1 cellular context compared by ENCODE assay signal in the genomic region with DNA sequence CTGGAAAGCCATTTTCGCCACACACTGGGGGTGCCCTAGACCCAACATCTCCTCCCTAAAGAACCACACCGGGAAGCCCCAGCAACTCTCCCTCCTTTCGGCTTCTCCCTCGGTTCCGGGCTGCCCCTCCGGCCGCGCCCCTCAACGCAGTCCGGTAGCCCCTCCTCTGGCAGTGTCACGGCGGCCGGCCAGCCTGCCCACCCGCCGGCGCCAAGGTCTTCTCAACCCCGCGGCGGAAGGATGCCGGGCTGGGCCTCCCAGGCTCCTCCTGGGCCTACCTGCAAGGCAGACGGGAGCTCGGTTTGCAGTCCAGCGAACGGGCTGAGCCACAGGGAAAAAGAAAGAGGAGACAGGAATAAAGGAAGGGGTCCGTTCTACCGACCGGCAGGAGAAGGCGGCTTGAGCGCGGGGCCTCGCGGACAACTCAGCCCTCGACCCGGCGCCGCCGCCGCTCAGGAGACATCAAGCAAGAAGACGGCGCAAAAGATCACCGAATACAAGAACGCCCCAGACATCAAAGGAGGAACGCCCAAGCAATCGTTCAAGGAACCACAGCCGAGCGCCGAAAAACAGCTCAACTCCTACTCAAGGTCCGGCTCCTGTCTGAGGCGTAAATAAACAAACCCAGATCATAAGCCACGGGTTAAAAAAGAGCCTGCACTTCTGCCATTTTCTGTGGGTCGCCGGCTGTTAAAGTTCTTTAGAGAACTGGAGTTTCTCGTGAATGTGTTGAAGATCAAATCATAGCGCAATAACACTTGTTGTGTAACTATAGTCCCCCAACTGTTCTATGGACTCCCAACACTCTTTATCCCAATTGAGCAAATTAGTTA.
TF ChIP-seq lines count a peak whose summit lies in the region.

A gene with protein sequence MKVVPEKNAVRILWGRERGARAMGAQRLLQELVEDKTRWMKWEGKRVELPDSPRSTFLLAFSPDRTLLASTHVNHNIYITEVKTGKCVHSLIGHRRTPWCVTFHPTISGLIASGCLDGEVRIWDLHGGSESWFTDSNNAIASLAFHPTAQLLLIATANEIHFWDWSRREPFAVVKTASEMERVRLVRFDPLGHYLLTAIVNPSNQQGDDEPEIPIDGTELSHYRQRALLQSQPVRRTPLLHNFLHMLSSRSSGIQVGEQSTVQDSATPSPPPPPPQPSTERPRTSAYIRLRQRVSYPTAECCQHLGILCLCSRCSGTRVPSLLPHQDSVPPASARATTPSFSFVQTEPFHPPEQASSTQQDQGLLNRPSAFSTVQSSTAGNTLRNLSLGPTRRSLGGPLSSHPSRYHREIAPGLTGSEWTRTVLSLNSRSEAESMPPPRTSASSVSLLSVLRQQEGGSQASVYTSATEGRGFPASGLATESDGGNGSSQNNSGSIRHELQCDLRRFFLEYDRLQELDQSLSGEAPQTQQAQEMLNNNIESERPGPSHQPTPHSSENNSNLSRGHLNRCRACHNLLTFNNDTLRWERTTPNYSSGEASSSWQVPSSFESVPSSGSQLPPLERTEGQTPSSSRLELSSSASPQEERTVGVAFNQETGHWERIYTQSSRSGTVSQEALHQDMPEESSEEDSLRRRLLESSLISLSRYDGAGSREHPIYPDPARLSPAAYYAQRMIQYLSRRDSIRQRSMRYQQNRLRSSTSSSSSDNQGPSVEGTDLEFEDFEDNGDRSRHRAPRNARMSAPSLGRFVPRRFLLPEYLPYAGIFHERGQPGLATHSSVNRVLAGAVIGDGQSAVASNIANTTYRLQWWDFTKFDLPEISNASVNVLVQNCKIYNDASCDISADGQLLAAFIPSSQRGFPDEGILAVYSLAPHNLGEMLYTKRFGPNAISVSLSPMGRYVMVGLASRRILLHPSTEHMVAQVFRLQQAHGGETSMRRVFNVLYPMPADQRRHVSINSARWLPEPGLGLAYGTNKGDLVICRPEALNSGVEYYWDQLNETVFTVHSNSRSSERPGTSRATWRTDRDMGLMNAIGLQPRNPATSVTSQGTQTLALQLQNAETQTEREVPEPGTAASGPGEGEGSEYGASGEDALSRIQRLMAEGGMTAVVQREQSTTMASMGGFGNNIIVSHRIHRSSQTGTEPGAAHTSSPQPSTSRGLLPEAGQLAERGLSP (N-terminal part only) (minus strand): TSS at position 474 of the 833 bp plus-strand sequence. CDS start 45,643 bp downstream, outside the sequence.

TF ChIP-seq in GM12878, 131 proteins besides CTCF, POLR2A, EP300 and RAD21 (continued from another document and continues in another):
- TF ChIP-seq, protein P1, sequence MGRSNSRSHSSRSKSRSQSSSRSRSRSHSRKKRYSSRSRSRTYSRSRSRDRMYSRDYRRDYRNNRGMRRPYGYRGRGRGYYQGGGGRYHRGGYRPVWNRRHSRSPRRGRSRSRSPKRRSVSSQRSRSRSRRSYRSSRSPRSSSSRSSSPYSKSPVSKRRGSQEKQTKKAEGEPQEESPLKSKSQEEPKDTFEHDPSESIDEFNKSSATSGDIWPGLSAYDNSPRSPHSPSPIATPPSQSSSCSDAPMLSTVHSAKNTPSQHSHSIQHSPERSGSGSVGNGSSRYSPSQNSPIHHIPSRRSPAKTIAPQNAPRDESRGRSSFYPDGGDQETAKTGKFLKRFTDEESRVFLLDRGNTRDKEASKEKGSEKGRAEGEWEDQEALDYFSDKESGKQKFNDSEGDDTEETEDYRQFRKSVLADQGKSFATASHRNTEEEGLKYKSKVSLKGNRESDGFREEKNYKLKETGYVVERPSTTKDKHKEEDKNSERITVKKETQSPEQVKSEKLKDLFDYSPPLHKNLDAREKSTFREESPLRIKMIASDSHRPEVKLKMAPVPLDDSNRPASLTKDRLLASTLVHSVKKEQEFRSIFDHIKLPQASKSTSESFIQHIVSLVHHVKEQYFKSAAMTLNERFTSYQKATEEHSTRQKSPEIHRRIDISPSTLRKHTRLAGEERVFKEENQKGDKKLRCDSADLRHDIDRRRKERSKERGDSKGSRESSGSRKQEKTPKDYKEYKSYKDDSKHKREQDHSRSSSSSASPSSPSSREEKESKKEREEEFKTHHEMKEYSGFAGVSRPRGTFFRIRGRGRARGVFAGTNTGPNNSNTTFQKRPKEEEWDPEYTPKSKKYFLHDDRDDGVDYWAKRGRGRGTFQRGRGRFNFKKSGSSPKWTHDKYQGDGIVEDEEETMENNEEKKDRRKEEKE (IDR thresholded peaks at IDR 0.05): no peak
- TF ChIP-seq CBX5 (IDR thresholded peaks at IDR 0.05; ENCODE audit: low read depth) (peak; percentile 96), FOXM1 (IDR thresholded peaks at IDR 0.05; ENCODE audit: low read depth, low read length) (no peak), KDM1A (IDR thresholded peaks at IDR 0.05; ENCODE audit: borderline replicate concordance) (no peak), RBBP5 (conservative IDR thresholded peaks at IDR 0.05) (peak; percentile 93), ESRRA (IDR thresholded peaks at IDR 0.05; ENCODE audit: low read length) (peak; percentile 66; the same call in 1 of the 2 replicates), SIN3A (IDR thresholded peaks at IDR 0.05; ENCODE audit: low read depth, low read length) (peak; percentile 92), TCF12 (IDR thresholded peaks at IDR 0.05; ENCODE audit: low read depth, low read length) (peak; percentile 11; the same call in 1 of the 2 replicates), MYC (IDR thresholded peaks at IDR 0.05; ENCODE audit: insufficient read depth, insufficient read length, insufficient replicate concordance, low read length, severe bottlenecking) (no peak), CEBPB (IDR thresholded peaks at IDR 0.05; ENCODE audit: borderline replicate concordance in 1 of 2, low read depth in 2 of 2, low read length in 2 of 2) (no peak), STAT3 (IDR thresholded peaks at IDR 0.05; ENCODE audit: low read depth, low read length) (no peak), ASH2L (IDR thresholded peaks at IDR 0.05; ENCODE audit: borderline replicate concordance, low read depth) (peak; percentile 98; the same call in 1 of the 2 replicates), NRF1 (conservative IDR thresholded peaks at IDR 0.05; ENCODE audit: low read depth, low read length) (no peak; the same call in 1 of the 2 replicates), ETV6 (conservative IDR thresholded peaks at IDR 0.05 in 1 of 2, IDR thresholded peaks at IDR 0.05 in 1 of 2; ENCODE audit: borderline replicate concordance in 1 of 2, low read depth in 1 of 2) (no peak), RB1 (IDR thresholded peaks at IDR 0.05; ENCODE audit: borderline replicate concordance) (peak; percentile 75), YY1 (IDR thresholded peaks at IDR 0.05; ENCODE audit: low read depth, low read length) (peak; percentile 95), BMI1 (IDR thresholded peaks at IDR 0.05; ENCODE audit: borderline replicate concordance) (no peak), WRNIP1 (IDR thresholded peaks at IDR 0.05; ENCODE audit: borderline replicate concordance, low read depth, low read length) (no peak), FOS (IDR thresholded peaks at IDR 0.05; ENCODE audit: borderline replicate concordance, extremely low read depth, insufficient read length) (no peak), SUZ12 (IDR thresholded peaks at IDR 0.05; ENCODE audit: unreplicated experiment) (no peak)
- TF ChIP-seq, protein P2, sequence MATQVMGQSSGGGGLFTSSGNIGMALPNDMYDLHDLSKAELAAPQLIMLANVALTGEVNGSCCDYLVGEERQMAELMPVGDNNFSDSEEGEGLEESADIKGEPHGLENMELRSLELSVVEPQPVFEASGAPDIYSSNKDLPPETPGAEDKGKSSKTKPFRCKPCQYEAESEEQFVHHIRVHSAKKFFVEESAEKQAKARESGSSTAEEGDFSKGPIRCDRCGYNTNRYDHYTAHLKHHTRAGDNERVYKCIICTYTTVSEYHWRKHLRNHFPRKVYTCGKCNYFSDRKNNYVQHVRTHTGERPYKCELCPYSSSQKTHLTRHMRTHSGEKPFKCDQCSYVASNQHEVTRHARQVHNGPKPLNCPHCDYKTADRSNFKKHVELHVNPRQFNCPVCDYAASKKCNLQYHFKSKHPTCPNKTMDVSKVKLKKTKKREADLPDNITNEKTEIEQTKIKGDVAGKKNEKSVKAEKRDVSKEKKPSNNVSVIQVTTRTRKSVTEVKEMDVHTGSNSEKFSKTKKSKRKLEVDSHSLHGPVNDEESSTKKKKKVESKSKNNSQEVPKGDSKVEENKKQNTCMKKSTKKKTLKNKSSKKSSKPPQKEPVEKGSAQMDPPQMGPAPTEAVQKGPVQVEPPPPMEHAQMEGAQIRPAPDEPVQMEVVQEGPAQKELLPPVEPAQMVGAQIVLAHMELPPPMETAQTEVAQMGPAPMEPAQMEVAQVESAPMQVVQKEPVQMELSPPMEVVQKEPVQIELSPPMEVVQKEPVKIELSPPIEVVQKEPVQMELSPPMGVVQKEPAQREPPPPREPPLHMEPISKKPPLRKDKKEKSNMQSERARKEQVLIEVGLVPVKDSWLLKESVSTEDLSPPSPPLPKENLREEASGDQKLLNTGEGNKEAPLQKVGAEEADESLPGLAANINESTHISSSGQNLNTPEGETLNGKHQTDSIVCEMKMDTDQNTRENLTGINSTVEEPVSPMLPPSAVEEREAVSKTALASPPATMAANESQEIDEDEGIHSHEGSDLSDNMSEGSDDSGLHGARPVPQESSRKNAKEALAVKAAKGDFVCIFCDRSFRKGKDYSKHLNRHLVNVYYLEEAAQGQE (IDR thresholded peaks at IDR 0.05; ENCODE audit: low read depth, low read length): no peak
- TF ChIP-seq, protein P3, sequence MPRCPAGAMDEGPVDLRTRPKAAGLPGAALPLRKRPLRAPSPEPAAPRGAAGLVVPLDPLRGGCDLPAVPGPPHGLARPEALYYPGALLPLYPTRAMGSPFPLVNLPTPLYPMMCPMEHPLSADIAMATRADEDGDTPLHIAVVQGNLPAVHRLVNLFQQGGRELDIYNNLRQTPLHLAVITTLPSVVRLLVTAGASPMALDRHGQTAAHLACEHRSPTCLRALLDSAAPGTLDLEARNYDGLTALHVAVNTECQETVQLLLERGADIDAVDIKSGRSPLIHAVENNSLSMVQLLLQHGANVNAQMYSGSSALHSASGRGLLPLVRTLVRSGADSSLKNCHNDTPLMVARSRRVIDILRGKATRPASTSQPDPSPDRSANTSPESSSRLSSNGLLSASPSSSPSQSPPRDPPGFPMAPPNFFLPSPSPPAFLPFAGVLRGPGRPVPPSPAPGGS (IDR thresholded peaks at IDR 0.05; ENCODE audit: borderline replicate concordance, insufficient read depth, low read depth, low read length, poor library complexity, severe bottlenecking): no peak
- TF ChIP-seq, protein P4, sequence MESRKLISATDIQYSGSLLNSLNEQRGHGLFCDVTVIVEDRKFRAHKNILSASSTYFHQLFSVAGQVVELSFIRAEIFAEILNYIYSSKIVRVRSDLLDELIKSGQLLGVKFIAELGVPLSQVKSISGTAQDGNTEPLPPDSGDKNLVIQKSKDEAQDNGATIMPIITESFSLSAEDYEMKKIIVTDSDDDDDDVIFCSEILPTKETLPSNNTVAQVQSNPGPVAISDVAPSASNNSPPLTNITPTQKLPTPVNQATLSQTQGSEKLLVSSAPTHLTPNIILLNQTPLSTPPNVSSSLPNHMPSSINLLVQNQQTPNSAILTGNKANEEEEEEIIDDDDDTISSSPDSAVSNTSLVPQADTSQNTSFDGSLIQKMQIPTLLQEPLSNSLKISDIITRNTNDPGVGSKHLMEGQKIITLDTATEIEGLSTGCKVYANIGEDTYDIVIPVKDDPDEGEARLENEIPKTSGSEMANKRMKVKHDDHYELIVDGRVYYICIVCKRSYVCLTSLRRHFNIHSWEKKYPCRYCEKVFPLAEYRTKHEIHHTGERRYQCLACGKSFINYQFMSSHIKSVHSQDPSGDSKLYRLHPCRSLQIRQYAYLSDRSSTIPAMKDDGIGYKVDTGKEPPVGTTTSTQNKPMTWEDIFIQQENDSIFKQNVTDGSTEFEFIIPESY (IDR thresholded peaks at IDR 0.05): no peak
- TF ChIP-seq, protein P5, sequence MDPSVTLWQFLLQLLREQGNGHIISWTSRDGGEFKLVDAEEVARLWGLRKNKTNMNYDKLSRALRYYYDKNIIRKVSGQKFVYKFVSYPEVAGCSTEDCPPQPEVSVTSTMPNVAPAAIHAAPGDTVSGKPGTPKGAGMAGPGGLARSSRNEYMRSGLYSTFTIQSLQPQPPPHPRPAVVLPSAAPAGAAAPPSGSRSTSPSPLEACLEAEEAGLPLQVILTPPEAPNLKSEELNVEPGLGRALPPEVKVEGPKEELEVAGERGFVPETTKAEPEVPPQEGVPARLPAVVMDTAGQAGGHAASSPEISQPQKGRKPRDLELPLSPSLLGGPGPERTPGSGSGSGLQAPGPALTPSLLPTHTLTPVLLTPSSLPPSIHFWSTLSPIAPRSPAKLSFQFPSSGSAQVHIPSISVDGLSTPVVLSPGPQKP (IDR thresholded peaks at IDR 0.05; ENCODE audit: low read depth, low read length): no peak
- TF ChIP-seq, protein P6, sequence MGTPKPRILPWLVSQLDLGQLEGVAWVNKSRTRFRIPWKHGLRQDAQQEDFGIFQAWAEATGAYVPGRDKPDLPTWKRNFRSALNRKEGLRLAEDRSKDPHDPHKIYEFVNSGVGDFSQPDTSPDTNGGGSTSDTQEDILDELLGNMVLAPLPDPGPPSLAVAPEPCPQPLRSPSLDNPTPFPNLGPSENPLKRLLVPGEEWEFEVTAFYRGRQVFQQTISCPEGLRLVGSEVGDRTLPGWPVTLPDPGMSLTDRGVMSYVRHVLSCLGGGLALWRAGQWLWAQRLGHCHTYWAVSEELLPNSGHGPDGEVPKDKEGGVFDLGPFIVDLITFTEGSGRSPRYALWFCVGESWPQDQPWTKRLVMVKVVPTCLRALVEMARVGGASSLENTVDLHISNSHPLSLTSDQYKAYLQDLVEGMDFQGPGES (IDR thresholded peaks at IDR 0.05): no peak
- TF ChIP-seq, protein P7, sequence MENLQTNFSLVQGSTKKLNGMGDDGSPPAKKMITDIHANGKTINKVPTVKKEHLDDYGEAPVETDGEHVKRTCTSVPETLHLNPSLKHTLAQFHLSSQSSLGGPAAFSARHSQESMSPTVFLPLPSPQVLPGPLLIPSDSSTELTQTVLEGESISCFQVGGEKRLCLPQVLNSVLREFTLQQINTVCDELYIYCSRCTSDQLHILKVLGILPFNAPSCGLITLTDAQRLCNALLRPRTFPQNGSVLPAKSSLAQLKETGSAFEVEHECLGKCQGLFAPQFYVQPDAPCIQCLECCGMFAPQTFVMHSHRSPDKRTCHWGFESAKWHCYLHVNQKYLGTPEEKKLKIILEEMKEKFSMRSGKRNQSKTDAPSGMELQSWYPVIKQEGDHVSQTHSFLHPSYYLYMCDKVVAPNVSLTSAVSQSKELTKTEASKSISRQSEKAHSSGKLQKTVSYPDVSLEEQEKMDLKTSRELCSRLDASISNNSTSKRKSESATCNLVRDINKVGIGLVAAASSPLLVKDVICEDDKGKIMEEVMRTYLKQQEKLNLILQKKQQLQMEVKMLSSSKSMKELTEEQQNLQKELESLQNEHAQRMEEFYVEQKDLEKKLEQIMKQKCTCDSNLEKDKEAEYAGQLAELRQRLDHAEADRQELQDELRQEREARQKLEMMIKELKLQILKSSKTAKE (IDR thresholded peaks at IDR 0.05; ENCODE audit: low read depth, poor library complexity, severe bottlenecking): peak; percentile 80
- TF ChIP-seq, protein P8, sequence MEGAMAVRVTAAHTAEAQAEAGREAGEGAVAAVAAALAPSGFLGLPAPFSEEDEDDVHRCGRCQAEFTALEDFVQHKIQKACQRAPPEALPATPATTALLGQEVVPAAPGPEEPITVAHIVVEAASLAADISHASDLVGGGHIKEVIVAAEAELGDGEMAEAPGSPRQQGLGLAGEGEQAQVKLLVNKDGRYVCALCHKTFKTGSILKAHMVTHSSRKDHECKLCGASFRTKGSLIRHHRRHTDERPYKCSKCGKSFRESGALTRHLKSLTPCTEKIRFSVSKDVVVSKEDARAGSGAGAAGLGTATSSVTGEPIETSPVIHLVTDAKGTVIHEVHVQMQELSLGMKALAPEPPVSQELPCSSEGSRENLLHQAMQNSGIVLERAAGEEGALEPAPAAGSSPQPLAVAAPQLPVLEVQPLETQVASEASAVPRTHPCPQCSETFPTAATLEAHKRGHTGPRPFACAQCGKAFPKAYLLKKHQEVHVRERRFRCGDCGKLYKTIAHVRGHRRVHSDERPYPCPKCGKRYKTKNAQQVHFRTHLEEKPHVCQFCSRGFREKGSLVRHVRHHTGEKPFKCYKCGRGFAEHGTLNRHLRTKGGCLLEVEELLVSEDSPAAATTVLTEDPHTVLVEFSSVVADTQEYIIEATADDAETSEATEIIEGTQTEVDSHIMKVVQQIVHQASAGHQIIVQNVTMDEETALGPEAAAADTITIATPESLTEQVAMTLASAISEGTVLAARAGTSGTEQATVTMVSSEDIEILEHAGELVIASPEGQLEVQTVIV (IDR thresholded peaks at IDR 0.05; ENCODE audit: borderline replicate concordance, partially characterized antibody): peak; percentile 73
